Comparison of ENCODE assay signal across 1 cellular context in genomic region chr1:7752512-7753417, GRCh38.
TF ChIP-seq lines count a peak whose summit lies in the region.

No MANE protein-coding gene starts in this region.

TF ChIP-seq in HCT116, 20 proteins besides CTCF, POLR2A, EP300 and RAD21 (continued from another document):
- TF ChIP-seq ZBTB33 (IDR thresholded peaks at IDR 0.05; ENCODE audit: extremely low read depth, insufficient replicate concordance, low read length): no peak
- TF ChIP-seq, protein P1, sequence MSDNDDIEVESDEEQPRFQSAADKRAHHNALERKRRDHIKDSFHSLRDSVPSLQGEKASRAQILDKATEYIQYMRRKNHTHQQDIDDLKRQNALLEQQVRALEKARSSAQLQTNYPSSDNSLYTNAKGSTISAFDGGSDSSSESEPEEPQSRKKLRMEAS (IDR thresholded peaks at IDR 0.05): no peak
- no peak for TF ChIP-seq ZNF274 (IDR thresholded peaks at IDR 0.05; ENCODE audit: low read depth, low read length)
- TF ChIP-seq ZFX (IDR thresholded peaks at IDR 0.05): no peak
- TF ChIP-seq TCF7L2 (IDR thresholded peaks at IDR 0.05; ENCODE audit: borderline replicate concordance, extremely low read depth, insufficient read depth, insufficient read length): no peak
- TF ChIP-seq ELF1 (IDR thresholded peaks at IDR 0.05; ENCODE audit: borderline replicate concordance, low read depth): no peak
- TF ChIP-seq EZH2 (IDR thresholded peaks at IDR 0.05): no peak
- no peak for TF ChIP-seq JUND (IDR thresholded peaks at IDR 0.05)
- TF ChIP-seq CEBPB (IDR thresholded peaks at IDR 0.05; ENCODE audit: low read depth): no peak
